11 cellular contexts compared by ENCODE assay signal in the genomic region with DNA sequence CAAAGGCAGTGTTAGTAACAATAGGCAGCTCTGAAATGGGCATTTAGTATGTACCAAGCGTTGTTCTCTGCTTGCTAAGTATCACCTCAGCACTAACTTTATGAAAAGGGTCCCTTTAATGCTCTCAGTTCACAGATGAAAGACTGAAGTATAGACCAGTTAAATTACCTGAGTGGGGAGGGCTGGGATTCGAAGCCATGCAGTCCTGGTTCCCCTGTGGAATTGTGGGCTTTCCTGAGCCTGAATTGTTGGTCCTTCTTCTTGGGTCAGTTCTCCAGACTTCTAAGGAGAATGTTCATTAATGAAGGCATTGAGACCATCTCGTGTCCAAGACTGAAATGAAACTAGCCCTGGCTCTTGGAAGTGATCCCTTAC.
"Had no signal": no experiment of that assay in that cellular context is flagged by ENCODE, and none has a peak within 500 bp of the region (broad histone marks: within the 10 kb centered on the region; RNA-seq: fewer than 3 reads in every experiment).

No MANE protein-coding gene starts in this region.

- H3K4me3 Mint-ChIP-seq: activated naive CD8-positive, alpha-beta T cell; immature natural killer cell; natural killer cell; stimulated activated naive CD8-positive, alpha-beta T cell treated with anti-CD3 and anti-CD28 coated beads, Interleukin-15, Interleukin-2, amounts not matched to agents 100 ng/mL and 50 ng/mL, for 24 hours; T-helper 17 cell had no signal

- H3K9me3 ChIP-seq: gastroesophageal sphincter had no signal

- H3K27ac Mint-ChIP-seq: activated naive CD8-positive, alpha-beta T cell; immature natural killer cell; natural killer cell; stimulated activated naive CD8-positive, alpha-beta T cell treated with anti-CD3 and anti-CD28 coated beads, Interleukin-15, Interleukin-2, amounts not matched to agents 100 ng/mL and 50 ng/mL, for 24 hours; T-helper 17 cell had no signal

- ATAC-seq: gastroesophageal sphincter, natural killer cell, T-helper 17 cell had no signal

- H3K27ac ChIP-seq: gastroesophageal sphincter had no signal

- DNase-seq: activated CD4-positive, CD25-positive, alpha-beta regulatory T cell; activated effector memory CD4-positive, alpha-beta T cell treated with Interleukin-2 at 50 U/mL for 16 hours; activated T-cell treated with anti-CD3 and anti-CD28 coated beads, Interleukin-2, amount 50 U/mL, for 1 hour; immature natural killer cell; left cardiac atrium; natural killer cell; stimulated activated CD4-positive, alpha-beta T cell treated with anti-CD3 and anti-CD28 coated beads, Interleukin-4, amount 100 ng/mL, for 1 hour; T-helper 17 cell had no signal

- H3K36me3 Mint-ChIP-seq: natural killer cell had no signal

- H3K9me3 Mint-ChIP-seq: immature natural killer cell; natural killer cell; stimulated activated naive CD8-positive, alpha-beta T cell treated with anti-CD3 and anti-CD28 coated beads, Interleukin-15, Interleukin-2, amounts not matched to agents 100 ng/mL and 50 ng/mL, for 24 hours had no signal

- H3K27me3 Mint-ChIP-seq: T-helper 17 cell had no signal

- H3K27me3 ChIP-seq: gastroesophageal sphincter had no signal

- H3K4me3 ChIP-seq: gastroesophageal sphincter had no signal
